1 cellular context compared by ENCODE assay signal in genomic region chr19:40776966-40777794, GRCh38.
TF ChIP-seq lines count a peak whose summit lies in the region.

No MANE protein-coding gene starts in this region.

TF ChIP-seq in HepG2, 621 proteins besides CTCF, POLR2A, EP300 and RAD21 (continued from another document):
- TF ChIP-seq TAF15 (IDR thresholded peaks at IDR 0.05; ENCODE audit: low read depth, low read length, poor library complexity, severe bottlenecking): no peak
- 0 out of 2 replicates have a peak, but pooled peaks have one; percentile 23 for TF ChIP-seq KMT2B (CRISPR knock-in tag; IDR thresholded peaks at IDR 0.05)
- no peak for TF ChIP-seq GLMP (CRISPR knock-in tag; IDR thresholded peaks at IDR 0.05; ENCODE audit: borderline replicate concordance)
- TF ChIP-seq, protein P1, sequence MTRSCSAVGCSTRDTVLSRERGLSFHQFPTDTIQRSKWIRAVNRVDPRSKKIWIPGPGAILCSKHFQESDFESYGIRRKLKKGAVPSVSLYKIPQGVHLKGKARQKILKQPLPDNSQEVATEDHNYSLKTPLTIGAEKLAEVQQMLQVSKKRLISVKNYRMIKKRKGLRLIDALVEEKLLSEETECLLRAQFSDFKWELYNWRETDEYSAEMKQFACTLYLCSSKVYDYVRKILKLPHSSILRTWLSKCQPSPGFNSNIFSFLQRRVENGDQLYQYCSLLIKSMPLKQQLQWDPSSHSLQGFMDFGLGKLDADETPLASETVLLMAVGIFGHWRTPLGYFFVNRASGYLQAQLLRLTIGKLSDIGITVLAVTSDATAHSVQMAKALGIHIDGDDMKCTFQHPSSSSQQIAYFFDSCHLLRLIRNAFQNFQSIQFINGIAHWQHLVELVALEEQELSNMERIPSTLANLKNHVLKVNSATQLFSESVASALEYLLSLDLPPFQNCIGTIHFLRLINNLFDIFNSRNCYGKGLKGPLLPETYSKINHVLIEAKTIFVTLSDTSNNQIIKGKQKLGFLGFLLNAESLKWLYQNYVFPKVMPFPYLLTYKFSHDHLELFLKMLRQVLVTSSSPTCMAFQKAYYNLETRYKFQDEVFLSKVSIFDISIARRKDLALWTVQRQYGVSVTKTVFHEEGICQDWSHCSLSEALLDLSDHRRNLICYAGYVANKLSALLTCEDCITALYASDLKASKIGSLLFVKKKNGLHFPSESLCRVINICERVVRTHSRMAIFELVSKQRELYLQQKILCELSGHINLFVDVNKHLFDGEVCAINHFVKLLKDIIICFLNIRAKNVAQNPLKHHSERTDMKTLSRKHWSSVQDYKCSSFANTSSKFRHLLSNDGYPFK (CRISPR knock-in tag; IDR thresholded peaks at IDR 0.05; ENCODE audit: borderline replicate concordance): no peak
- peak; percentile 4; the same call in 1 of the 2 replicates for TF ChIP-seq KLF12 (CRISPR knock-in tag; IDR thresholded peaks at IDR 0.05; ENCODE audit: borderline replicate concordance)
- no peak for TF ChIP-seq GFI1 (CRISPR knock-in tag; IDR thresholded peaks at IDR 0.05; ENCODE audit: borderline replicate concordance)
- peak; percentile 49; the same call in 1 of the 2 replicates for TF ChIP-seq FOXC1 (CRISPR knock-in tag; IDR thresholded peaks at IDR 0.05; ENCODE audit: borderline replicate concordance)
- no peak for TF ChIP-seq ZNF343 (CRISPR knock-in tag; IDR thresholded peaks at IDR 0.05)
- TF ChIP-seq USF2 (IDR thresholded peaks at IDR 0.05; ENCODE audit: low read depth, low read length): no peak
- TF ChIP-seq USF2 (CRISPR knock-in tag; IDR thresholded peaks at IDR 0.05; ENCODE audit: borderline replicate concordance): no peak
- no peak for TF ChIP-seq ZKSCAN8 (CRISPR knock-in tag; IDR thresholded peaks at IDR 0.05; ENCODE audit: borderline replicate concordance)
- peak; percentile 24; the same call in 1 of the 2 replicates for TF ChIP-seq BHLHE40 (IDR thresholded peaks at IDR 0.05; ENCODE audit: low read length)
- TF ChIP-seq, protein P2, sequence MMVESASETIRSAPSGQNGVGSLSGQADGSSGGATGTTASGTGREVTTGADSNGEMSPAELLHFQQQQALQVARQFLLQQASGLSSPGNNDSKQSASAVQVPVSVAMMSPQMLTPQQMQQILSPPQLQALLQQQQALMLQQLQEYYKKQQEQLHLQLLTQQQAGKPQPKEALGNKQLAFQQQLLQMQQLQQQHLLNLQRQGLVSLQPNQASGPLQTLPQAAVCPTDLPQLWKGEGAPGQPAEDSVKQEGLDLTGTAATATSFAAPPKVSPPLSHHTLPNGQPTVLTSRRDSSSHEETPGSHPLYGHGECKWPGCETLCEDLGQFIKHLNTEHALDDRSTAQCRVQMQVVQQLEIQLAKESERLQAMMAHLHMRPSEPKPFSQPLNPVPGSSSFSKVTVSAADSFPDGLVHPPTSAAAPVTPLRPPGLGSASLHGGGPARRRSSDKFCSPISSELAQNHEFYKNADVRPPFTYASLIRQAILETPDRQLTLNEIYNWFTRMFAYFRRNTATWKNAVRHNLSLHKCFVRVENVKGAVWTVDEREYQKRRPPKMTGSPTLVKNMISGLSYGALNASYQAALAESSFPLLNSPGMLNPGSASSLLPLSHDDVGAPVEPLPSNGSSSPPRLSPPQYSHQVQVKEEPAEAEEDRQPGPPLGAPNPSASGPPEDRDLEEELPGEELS (CRISPR knock-in tag; IDR thresholded peaks at IDR 0.05): no peak
- peak; percentile 17; the same call in 1 of the 2 replicates for TF ChIP-seq HOXA3 (CRISPR knock-in tag; IDR thresholded peaks at IDR 0.05)
- TF ChIP-seq SYNCRIP (IDR thresholded peaks at IDR 0.05; ENCODE audit: insufficient read depth, low read depth, low read length): no peak
- TF ChIP-seq SOX13 (IDR thresholded peaks at IDR 0.05): no peak
- no peak for TF ChIP-seq SOX13 (CRISPR knock-in tag; conservative IDR thresholded peaks at IDR 0.05 in 1 of 2, IDR thresholded peaks at IDR 0.05 in 1 of 2)
- TF ChIP-seq GATA4 (IDR thresholded peaks at IDR 0.05; ENCODE audit: borderline replicate concordance, low read depth): peak; percentile 5; the same call in 1 of the 2 replicates
